ENCODE assay signal across 11 cellular contexts in the genomic region with DNA sequence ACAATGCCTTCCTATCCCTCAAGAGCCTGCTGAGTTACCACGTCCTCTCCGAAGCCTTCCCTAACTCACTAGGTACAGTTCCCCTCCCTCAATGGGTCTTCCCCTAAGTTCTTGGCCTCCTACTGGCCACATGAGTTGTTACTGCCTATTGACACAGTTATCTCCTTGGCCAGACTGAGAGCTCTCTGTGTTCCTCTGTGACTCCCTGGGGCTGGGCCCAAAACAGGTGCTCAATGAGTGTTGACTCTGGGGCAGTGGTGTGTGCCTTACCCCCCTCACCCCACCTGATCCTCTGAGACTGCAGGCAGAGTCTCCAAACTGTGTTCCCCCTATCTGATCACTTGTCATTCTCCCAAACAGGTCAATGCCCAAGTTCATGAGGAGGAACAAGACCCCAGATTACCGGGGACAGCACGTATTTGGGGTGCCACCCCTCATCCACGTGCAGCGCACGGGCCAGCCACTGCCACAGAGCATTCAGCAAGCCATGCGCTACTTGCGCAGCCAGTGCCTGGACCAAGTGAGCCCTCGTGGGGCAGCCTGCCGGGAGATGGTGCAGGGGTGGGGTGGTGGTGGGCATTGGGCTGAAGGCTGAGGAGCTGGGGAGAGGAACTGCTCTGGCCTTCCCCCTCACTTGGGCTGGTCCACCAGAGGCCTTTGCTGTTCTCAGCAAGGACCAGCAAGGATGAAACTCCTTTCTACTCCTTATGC.
DNase-seq lines count a peak whose midpoint lies in the region; ATAC-seq and TF ChIP-seq lines count a peak whose summit lies in the region.
"Had no signal": no experiment of that assay in that cellular context is flagged by ENCODE, and none has a peak within 500 bp of the region (broad histone marks: within the 10 kb centered on the region; RNA-seq: fewer than 3 reads in every experiment).

No MANE protein-coding gene starts in this region.

- dilution Hi-C loops in IMR-90 (cut with HindIII; ENCODE audit: low sequenced_read_pairs, unreplicated experiment): no loop called here

- TF ChIP-seq RAD21 in IMR-90 (IDR thresholded peaks at IDR 0.05; ENCODE audit: low read length): no peak

- TF ChIP-seq EP300 in gastroesophageal sphincter (IDR thresholded peaks at IDR 0.05): no peak

- H3K56ac ChIP-seq in IMR-90 (ENCODE audit: extremely low read depth, insufficient read depth, low read length): no peak overlapping the region

- H2BK5ac ChIP-seq in IMR-90 (ENCODE audit: low read depth, low read length, poor library complexity, severe bottlenecking): no peak overlapping the region

- CTCF ChIA-PET in IMR-90 (lab: Yijun Ruan, JAX): no interaction called here

- H4K91ac ChIP-seq in IMR-90 (ENCODE audit: insufficient read depth, low read depth, low read length): no peak overlapping the region

- H3K36me3 ChIP-seq in IMR-90 (ENCODE audit: control insufficient read depth, insufficient read depth, low read length): no peaks in the 10 kb centered on the region
- peaks cover 0 to 46% (median 0%) of the 10 kb centered on the region in 4 donors for H3K36me3 ChIP-seq in right lobe of liver
- peaks cover 0 to 53% of the 10 kb centered on the region in 2 donors for H3K36me3 ChIP-seq in gastroesophageal sphincter

- in situ Hi-C loops in IMR-90 (cut with MboI; ENCODE audit: low sequenced_read_pairs) (loop anchor here (10.0 to 25.0 kb wide), 2 partner anchors 205 to 533 kb away; no protein-coding TSS in a partner anchor), ACHN (cut with HindIII; ENCODE audit: low pct_ligation_motif_present, low pct_unique_long_range_greater_than_20kb, low sequenced_read_pairs) (loop anchor here (25.0 kb wide), 1 partner anchor 183 kb away; no protein-coding TSS in a partner anchor)

- no peaks in the 10 kb centered on the region for H3K79me1 ChIP-seq in IMR-90 (ENCODE audit: low read depth in 1 of 2, low read length in 2 of 2)

- TF ChIP-seq CTCF in IMR-90 (conservative IDR thresholded peaks at IDR 0.05; ENCODE audit: low read depth, low read length) (0 out of 2 replicates have a peak, but pooled peaks have one; percentile 8), cardiac fibroblast (IDR thresholded peaks at IDR 0.05; ENCODE audit: low read depth, low read length) (peak; percentile 24), right lobe of liver (IDR thresholded peaks at IDR 0.05) (peak in 2 of 4 donors; percentile 11 to 15), gastroesophageal sphincter (IDR thresholded peaks at IDR 0.05) (no peak)

- H3K4me1 ChIP-seq in IMR-90 (ENCODE audit: control insufficient read depth, insufficient read depth, low read length): no peaks in the 10 kb centered on the region
- H3K4me1 ChIP-seq in right lobe of liver: no peaks in the 10 kb centered on the region
- H3K4me1 ChIP-seq in gastroesophageal sphincter: no peaks in the 10 kb centered on the region

- H3K9me3 ChIP-seq in IMR-90 (ENCODE audit: control insufficient read depth, insufficient read depth, low read length) (no peaks in the 10 kb centered on the region), right lobe of liver (no peaks in the 10 kb centered on the region), gastroesophageal sphincter (no peaks in the 10 kb centered on the region)

- peaks cover 9% of the 10 kb centered on the region; the same call in 1 of the 2 replicates for H3K27me3 ChIP-seq in IMR-90 (ENCODE audit: control insufficient read depth, insufficient read depth, low read length)
- no peaks in the 10 kb centered on the region for H3K27me3 ChIP-seq in right lobe of liver
- no peaks in the 10 kb centered on the region for H3K27me3 ChIP-seq in gastroesophageal sphincter

- peak overlapping the region; percentile 61 for H2AK9ac ChIP-seq in IMR-90 (replicated peaks; ENCODE audit: low read depth, low read length, poor library complexity)

- H3K9ac ChIP-seq in IMR-90 (ENCODE audit: low read depth, low read length): no peak overlapping the region

- peak; percentile 57 for ATAC-seq in IMR-90 (ENCODE audit: low read depth)
- peak; percentile 20 to 50 (median 41) for ATAC-seq in right lobe of liver
- ATAC-seq in gastroesophageal sphincter: no peak
- ATAC-seq in HG02870 (IDR thresholded peaks at IDR 0.05; ENCODE audit: unreplicated experiment): no peak

- no peak overlapping the region for H4K8ac ChIP-seq in IMR-90 (ENCODE audit: low read depth in 2 of 2, low read length in 2 of 2)

- WGBS in IMR-90 (ENCODE audit: extremely low coverage in 2 of 2, insufficient read length in 1 of 2), 2 experiments: 83% methylated on average over 1 of the region's 11 CpGs; no CpG with 5 or more reads in 1 of the 2 experiments
- WGBS in right lobe of liver (ENCODE audit: insufficient coverage, low coverage, low lambda C conversion rate, missing lambda C conversion rate): 73% methylated on average over 2 of the region's 11 CpGs
- 76 to 92% methylated on average over 2 of the region's 11 CpGs for WGBS in gastroesophageal sphincter (ENCODE audit: low coverage in 1 of 2), 2 donors

- no peak overlapping the region for H4K5ac ChIP-seq in IMR-90 (ENCODE audit: low read depth, low read length)

- H2BK120ac ChIP-seq in IMR-90 (ENCODE audit: low read depth, low read length): no peak overlapping the region

- TF ChIP-seq POLR2A in IMR-90 (IDR thresholded peaks at IDR 0.05; ENCODE audit: low read depth, low read length) (no peak), right lobe of liver (IDR thresholded peaks at IDR 0.05) (no peak), gastroesophageal sphincter (IDR thresholded peaks at IDR 0.05) (no peak)

- H3K9me1 ChIP-seq in IMR-90 (ENCODE audit: insufficient read depth, low read length): no peaks in the 10 kb centered on the region

- no peaks in the 10 kb centered on the region for H4K20me1 ChIP-seq in IMR-90 (ENCODE audit: insufficient read depth, low read length)

- no peak overlapping the region for H3K23ac ChIP-seq in IMR-90 (ENCODE audit: low read depth, low read length)

- no peak overlapping the region for H3K14ac ChIP-seq in IMR-90 (replicated peaks; ENCODE audit: low read depth, low read length)

- H2BK15ac ChIP-seq in IMR-90 (ENCODE audit: low read depth, low read length): no peak overlapping the region

- peak overlapping the region; percentile 3 for H2AFZ ChIP-seq in IMR-90 (replicated peaks; ENCODE audit: low read length, poor library complexity)

- H3K18ac ChIP-seq in IMR-90 (ENCODE audit: low read depth, low read length): no peak overlapping the region

- H2AK5ac ChIP-seq in IMR-90 (ENCODE audit: low read depth, low read length): no peak overlapping the region

- no peak overlapping the region for H3K4ac ChIP-seq in IMR-90 (ENCODE audit: low read depth, low read length)

- H2BK20ac ChIP-seq in IMR-90 (ENCODE audit: low read depth, low read length): no peak overlapping the region

- no peak overlapping the region for H3K4me2 ChIP-seq in IMR-90 (ENCODE audit: low read depth, low read length)

- no TSS peak for BruUV-seq in IMR-90 (replicated peaks; lab: Mats Ljungman, UMichigan)

- DNase-seq in ELR (ENCODE audit: low read depth) (peak; percentile 20), IMR-90 (no peak), cardiac fibroblast (ENCODE audit: low read depth in 2 of 2) (peak in 1 of 2 donors; percentile 17), right lobe of liver (peak in 2 of 3 donors; percentile 10 to 55), retina (no peak), ACHN (no peak)
- DNase-seq: Calu3; NCI-H748 treated with DMSO at 0.1 percent for 48 hours; stimulated activated naive CD4-positive, alpha-beta T cell had no signal

- H3K27ac ChIP-seq in IMR-90 (ENCODE audit: insufficient read depth, low read length): no peak overlapping the region
- H3K27ac ChIP-seq in right lobe of liver: no peak overlapping the region
- H3K27ac ChIP-seq in gastroesophageal sphincter: no peak overlapping the region

- intact Hi-C loops in IMR-90 (cut with micrococcal nuclease): no loop called here
- intact Hi-C loops in right lobe of liver (cut with DNase I): loop anchor here in 1 of 2 donors (10.0 kb wide), 1 partner anchor 95 kb away; no protein-coding TSS in a partner anchor

- H3K4me3 ChIP-seq in IMR-90 (ENCODE audit: insufficient read depth, low read depth, low read length): no peak overlapping the region
- no peak overlapping the region for H3K4me3 ChIP-seq in cardiac fibroblast (replicated peaks in 1 of 2; ENCODE audit: low read depth in 2 of 2, low read length in 2 of 2)
- no peak overlapping the region for H3K4me3 ChIP-seq in right lobe of liver
- H3K4me3 ChIP-seq in gastroesophageal sphincter: no peak overlapping the region

- POLR2A ChIA-PET in IMR-90 (lab: Charles Lee; ENCODE audit: unreplicated experiment): no interaction called here

TF ChIP-seq in IMR-90, 13 proteins besides CTCF, POLR2A, EP300 and RAD21:
- TF ChIP-seq CHD1 (IDR thresholded peaks at IDR 0.05; ENCODE audit: low read depth, low read length) (no peak), MAFK (IDR thresholded peaks at IDR 0.05; ENCODE audit: low read depth, low read length) (no peak), NFE2L2 (IDR thresholded peaks at IDR 0.05; ENCODE audit: low read depth, low read length) (no peak), SMC3 (IDR thresholded peaks at IDR 0.05; ENCODE audit: low read depth, low read length) (no peak), FOS (IDR thresholded peaks at IDR 0.05; ENCODE audit: low read depth, low read length) (no peak)
- TF ChIP-seq, protein P1, sequence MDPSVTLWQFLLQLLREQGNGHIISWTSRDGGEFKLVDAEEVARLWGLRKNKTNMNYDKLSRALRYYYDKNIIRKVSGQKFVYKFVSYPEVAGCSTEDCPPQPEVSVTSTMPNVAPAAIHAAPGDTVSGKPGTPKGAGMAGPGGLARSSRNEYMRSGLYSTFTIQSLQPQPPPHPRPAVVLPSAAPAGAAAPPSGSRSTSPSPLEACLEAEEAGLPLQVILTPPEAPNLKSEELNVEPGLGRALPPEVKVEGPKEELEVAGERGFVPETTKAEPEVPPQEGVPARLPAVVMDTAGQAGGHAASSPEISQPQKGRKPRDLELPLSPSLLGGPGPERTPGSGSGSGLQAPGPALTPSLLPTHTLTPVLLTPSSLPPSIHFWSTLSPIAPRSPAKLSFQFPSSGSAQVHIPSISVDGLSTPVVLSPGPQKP (IDR thresholded peaks at IDR 0.05; ENCODE audit: borderline replicate concordance, low read depth, low read length): no peak
- TF ChIP-seq, protein P2, sequence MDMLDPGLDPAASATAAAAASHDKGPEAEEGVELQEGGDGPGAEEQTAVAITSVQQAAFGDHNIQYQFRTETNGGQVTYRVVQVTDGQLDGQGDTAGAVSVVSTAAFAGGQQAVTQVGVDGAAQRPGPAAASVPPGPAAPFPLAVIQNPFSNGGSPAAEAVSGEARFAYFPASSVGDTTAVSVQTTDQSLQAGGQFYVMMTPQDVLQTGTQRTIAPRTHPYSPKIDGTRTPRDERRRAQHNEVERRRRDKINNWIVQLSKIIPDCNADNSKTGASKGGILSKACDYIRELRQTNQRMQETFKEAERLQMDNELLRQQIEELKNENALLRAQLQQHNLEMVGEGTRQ (IDR thresholded peaks at IDR 0.05; ENCODE audit: low read depth, low read length): no peak

Comparison
In these comparisons a context has a peak if more than half of its experiments do, and no peak if none do; other contexts are left out.
1. DNase-seq: peak in ELR (single experiment) and right lobe of liver (2 of 3); none in IMR-90 (single experiment), retina (single experiment) and ACHN (single experiment).
2. ATAC-seq: peak in IMR-90 (single experiment) and right lobe of liver (4 of 4); none in gastroesophageal sphincter (single experiment) and HG02870 (single experiment).
3. CTCF ChIP-seq: peak in IMR-90 (single experiment) and cardiac fibroblast (single experiment); none in gastroesophageal sphincter (0 of 4).